ENCODE assay signal across 19 cellular contexts in the genomic region with DNA sequence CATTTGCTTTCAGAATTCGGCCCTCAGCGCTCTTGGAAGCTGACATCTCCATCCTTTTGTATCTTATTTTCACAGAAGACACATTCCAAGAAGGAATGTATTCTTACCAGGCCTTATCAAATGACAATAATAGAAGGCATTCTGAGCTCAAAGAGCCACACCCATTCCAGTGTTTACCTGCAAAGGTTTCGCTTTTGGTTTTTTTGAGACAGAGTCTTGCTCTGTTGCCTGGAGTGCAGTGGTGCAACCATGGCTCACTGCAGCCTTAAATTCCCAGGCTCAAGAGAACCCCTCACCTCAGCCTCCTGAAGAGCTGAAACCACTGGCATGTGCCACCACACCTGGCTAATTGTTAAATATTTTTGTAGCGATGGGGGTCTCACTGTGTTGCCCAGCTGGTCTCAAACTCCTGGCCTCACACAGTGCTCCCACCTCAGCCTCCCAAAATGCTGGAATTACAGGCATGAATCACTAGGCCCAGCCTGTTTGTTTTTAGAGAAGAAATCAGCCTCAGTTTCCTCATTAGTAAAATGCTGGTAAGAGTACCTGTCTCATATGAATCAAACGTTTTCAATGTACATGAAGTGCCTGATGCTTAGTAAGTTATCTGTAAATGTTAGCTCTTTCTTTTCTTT.
DNase-seq lines count a peak whose midpoint lies in the region; ATAC-seq, FAIRE-seq and TF ChIP-seq lines count a peak whose summit lies in the region.
"Had no signal": no experiment of that assay in that cellular context is flagged by ENCODE, and none has a peak within 500 bp of the region (broad histone marks: within the 10 kb centered on the region; RNA-seq: fewer than 3 reads in every experiment).

No MANE protein-coding gene starts in this region.

- peak overlapping the region; percentile 57 to 83 (median 70) for H3K27ac ChIP-seq in transverse colon
- H3K27ac ChIP-seq: adrenal gland, gastrocnemius medialis, thoracic aorta had no signal

- no peaks in the 10 kb centered on the region for H3K36me3 ChIP-seq in transverse colon
- H3K36me3 ChIP-seq: adrenal gland, gastrocnemius medialis, thoracic aorta had no signal

- TF ChIP-seq EP300 in transverse colon (IDR thresholded peaks at IDR 0.05; ENCODE audit: low read depth) = no peak

- ATAC-seq in WTC11 (no peak), left lobe of liver (peak; percentile 45), HG03442 (IDR thresholded peaks at IDR 0.05; ENCODE audit: unreplicated experiment) (no peak)
- no peak for ATAC-seq in stimulated activated effector memory CD8-positive, alpha-beta T cell treated with anti-CD3 and anti-CD28 coated beads, Interleukin-12 subunit alpha, Interleukin-12 subunit beta, amount 100 ng/mL, for 72 hours
- ATAC-seq: activated T-cell treated with anti-CD3 and anti-CD28 coated beads, Interleukin-2, amount 50 U/mL, for 72 hours; gastrocnemius medialis had no signal

- CTCF ChIA-PET in WTC11 (lab: Charles Lee) = interaction anchor here (1.0 to 8.1 kb wide), 6 partner anchors 7 to 76 kb away, joined by 3 to 44 read pairs (median 4); no protein-coding TSS in a partner anchor

- peaks cover 8% of the 10 kb centered on the region for H3K27me3 ChIP-seq in transverse colon
- H3K27me3 ChIP-seq: adrenal gland had no signal

- intact Hi-C loops in transverse colon (cut with DNase I; ENCODE audit: low total_unique reads) = no loop called here

- H3K4me3 ChIP-seq in transverse colon = no peak overlapping the region
- H3K4me3 ChIP-seq: adrenal gland, gastrocnemius medialis, thoracic aorta had no signal

- TF ChIP-seq CTCF in WTC11 (IDR thresholded peaks at IDR 0.05) (no peak), transverse colon (IDR thresholded peaks at IDR 0.05) (no peak), D721Med (IDR thresholded peaks at IDR 0.05; ENCODE audit: insufficient read depth, missing control alignments) (no peak)

- peaks cover 4% of the 10 kb centered on the region for H3K27me3 Mint-ChIP-seq in activated naive CD4-positive, alpha-beta T cell treated with anti-CD3 and anti-CD28 coated beads, Interleukin-2, amount 50 U/mL, for 24 hours
- peaks cover 24% of the 10 kb centered on the region for H3K27me3 Mint-ChIP-seq in WTC11 (ENCODE audit: low read depth)

- POLR2A ChIA-PET in WTC11 (lab: Charles Lee) = no interaction called here

- no peak for FAIRE-seq in D721Med (lab: Jason Lieb, UNC)

- H3K36me3 Mint-ChIP-seq in activated naive CD4-positive, alpha-beta T cell treated with anti-CD3 and anti-CD28 coated beads, Interleukin-2, amount 50 U/mL, for 24 hours = no peaks in the 10 kb centered on the region
- H3K36me3 Mint-ChIP-seq in WTC11 = no peaks in the 10 kb centered on the region
- no peaks in the 10 kb centered on the region for H3K36me3 Mint-ChIP-seq in stimulated activated effector memory CD8-positive, alpha-beta T cell treated with anti-CD3 and anti-CD28 coated beads, Interleukin-12 subunit alpha, Interleukin-12 subunit beta, amount 100 ng/mL, for 72 hours
- H3K36me3 Mint-ChIP-seq: memory B cell had no signal

- in situ Hi-C loops in transverse colon (cut with MboI; ENCODE audit: low pct_ligation_motif_present in 1 of 4, low pct_unique_long_range_greater_than_20kb in 1 of 4, low sequenced_read_pairs in 3 of 4) = no loop called here

- H3K4me1 Mint-ChIP-seq in activated naive CD4-positive, alpha-beta T cell treated with anti-CD3 and anti-CD28 coated beads, Interleukin-2, amount 50 U/mL, for 24 hours = peaks cover 15% of the 10 kb centered on the region
- H3K4me1 Mint-ChIP-seq in WTC11 = peaks cover 68% of the 10 kb centered on the region
- peaks cover 12% of the 10 kb centered on the region for H3K4me1 Mint-ChIP-seq in stimulated activated effector memory CD8-positive, alpha-beta T cell treated with anti-CD3 and anti-CD28 coated beads, Interleukin-12 subunit alpha, Interleukin-12 subunit beta, amount 100 ng/mL, for 72 hours
- H3K4me1 Mint-ChIP-seq: memory B cell had no signal

- H3K27ac Mint-ChIP-seq in activated naive CD4-positive, alpha-beta T cell treated with anti-CD3 and anti-CD28 coated beads, Interleukin-2, amount 50 U/mL, for 24 hours = no peak overlapping the region
- no peak overlapping the region for H3K27ac Mint-ChIP-seq in WTC11
- no peak overlapping the region for H3K27ac Mint-ChIP-seq in stimulated activated effector memory CD8-positive, alpha-beta T cell treated with anti-CD3 and anti-CD28 coated beads, Interleukin-12 subunit alpha, Interleukin-12 subunit beta, amount 100 ng/mL, for 72 hours
- H3K27ac Mint-ChIP-seq: activated T-cell treated with anti-CD3 and anti-CD28 coated beads, Interleukin-2, amount 50 U/mL, for 72 hours; memory B cell had no signal

- WGBS in transverse colon (ENCODE audit: low coverage in 1 of 2), 2 donors = 52 to 55% methylated on average over 4 to 5 of the region's 5 CpGs

- no peaks in the 10 kb centered on the region for H3K9me3 Mint-ChIP-seq in activated naive CD4-positive, alpha-beta T cell treated with anti-CD3 and anti-CD28 coated beads, Interleukin-2, amount 50 U/mL, for 24 hours
- no peaks in the 10 kb centered on the region for H3K9me3 Mint-ChIP-seq in WTC11
- no peaks in the 10 kb centered on the region for H3K9me3 Mint-ChIP-seq in stimulated activated effector memory CD8-positive, alpha-beta T cell treated with anti-CD3 and anti-CD28 coated beads, Interleukin-12 subunit alpha, Interleukin-12 subunit beta, amount 100 ng/mL, for 72 hours
- H3K9me3 Mint-ChIP-seq: activated T-cell treated with anti-CD3 and anti-CD28 coated beads, Interleukin-2, amount 50 U/mL, for 72 hours; H9; memory B cell had no signal

- H3K9me3 ChIP-seq in transverse colon = no peaks in the 10 kb centered on the region
- H3K9me3 ChIP-seq: adrenal gland, gastrocnemius medialis, thoracic aorta had no signal

- no peak for DNase-seq in activated naive CD4-positive, alpha-beta T cell treated with Interleukin-2 at 50 U/mL for 16 hours
- DNase-seq in WTC11 (ENCODE audit: low spot score) (no peak), left lobe of liver (ENCODE audit: low spot score) (no peak), transverse colon (no peak), D721Med (ENCODE audit: insufficient read length, low spot score) (no peak)
- no peak for DNase-seq in stimulated activated effector memory CD8-positive, alpha-beta T cell treated with anti-CD3 and anti-CD28 coated beads, Interleukin-12 subunit alpha, Interleukin-12 subunit beta, amount 100 ng/mL, for 72 hours (ENCODE audit: low spot score in 2 of 2)
- DNase-seq: activated CD4-positive, alpha-beta T cell treated with anti-CD3 and anti-CD28 coated beads, Interleukin-2, amount 50 U/mL, for 48 hours; activated T-cell treated with anti-CD3 and anti-CD28 coated beads, Interleukin-2, amount 50 U/mL, for 72 hours; adrenal gland; cerebellar nuclear complex; gastrocnemius medialis; H9; NCI-H1417 treated with DMSO at 0.1 percent for 48 hours; stimulated activated CD4-positive, alpha-beta T cell treated with anti-CD3 and anti-CD28 coated beads, Interleukin-4, amount 100 ng/mL, for 24 hours; stimulated activated CD8-positive, alpha-beta memory T cell treated with anti-CD3 and anti-CD28 coated beads, Interleukin-4, amount 100 ng/mL, for 48 hours had no signal

- peak overlapping the region; percentile 36 for H3K4me3 Mint-ChIP-seq in activated naive CD4-positive, alpha-beta T cell treated with anti-CD3 and anti-CD28 coated beads, Interleukin-2, amount 50 U/mL, for 24 hours
- no peak overlapping the region for H3K4me3 Mint-ChIP-seq in WTC11
- no peak overlapping the region for H3K4me3 Mint-ChIP-seq in stimulated activated effector memory CD8-positive, alpha-beta T cell treated with anti-CD3 and anti-CD28 coated beads, Interleukin-12 subunit alpha, Interleukin-12 subunit beta, amount 100 ng/mL, for 72 hours
- H3K4me3 Mint-ChIP-seq: H9, memory B cell had no signal

- TF ChIP-seq POLR2A in transverse colon (IDR thresholded peaks at IDR 0.05) = no peak

- H3K4me1 ChIP-seq in transverse colon = peaks cover 0 to 20% (median 9%) of the 10 kb centered on the region in 4 donors
- H3K4me1 ChIP-seq: adrenal gland, gastrocnemius medialis had no signal

TF ChIP-seq in WTC11, 78 proteins besides CTCF, POLR2A, EP300 and RAD21:
- TF ChIP-seq KAT7 (CRISPR knock-in tag; IDR thresholded peaks at IDR 0.05; ENCODE audit: borderline replicate concordance) (no peak), ZNF121 (CRISPR knock-in tag; IDR thresholded peaks at IDR 0.05) (peak; percentile 84; the same call in 1 of the 2 replicates)
